Comparison of ENCODE assay signal across 20 cellular contexts in the genomic region with DNA sequence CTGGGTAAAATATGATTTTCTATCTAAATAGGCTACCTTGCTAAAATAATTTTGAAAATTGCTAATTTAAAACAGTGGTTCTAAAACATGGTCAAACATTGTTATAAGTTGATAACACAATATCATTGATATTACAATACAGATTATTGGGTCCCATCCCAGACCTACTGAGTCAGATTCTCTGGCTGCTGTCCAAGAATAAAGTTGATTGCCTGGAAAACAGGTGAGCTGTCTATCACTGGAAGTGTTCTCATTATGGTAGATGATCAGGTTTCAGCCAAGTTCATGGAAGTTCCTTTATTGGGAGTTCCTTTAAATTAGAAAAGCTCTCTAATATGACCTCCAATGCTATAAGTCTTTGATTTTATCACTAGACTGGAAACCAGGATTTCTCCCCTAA.
"Had no signal": no experiment of that assay in that cellular context is flagged by ENCODE, and none has a peak within 500 bp of the region (broad histone marks: within the 10 kb centered on the region; RNA-seq: fewer than 3 reads in every experiment).

No MANE protein-coding gene starts in this region.

- H3K4me3 ChIP-seq: cardiac muscle cell, colonic mucosa, left ventricle myocardium inferior, lung, right lobe of liver, skin epidermis, thoracic aorta had no signal

- DNase-seq: activated CD4-positive, alpha-beta T cell treated with anti-CD3 and anti-CD28 coated beads for 48 hours; activated CD4-positive, alpha-beta T cell treated with anti-CD3 and anti-CD28 coated beads, Interleukin-2, amount 50 U/mL, for 48 hours; activated CD8-positive, alpha-beta memory T cell treated with anti-CD3 and anti-CD28 coated beads for 24 hours; activated effector memory CD4-positive, alpha-beta T cell treated with Interleukin-2 at 50 U/mL for 16 hours; activated naive CD4-positive, alpha-beta T cell treated with Interleukin-2 at 50 U/mL for 16 hours; anterior cingulate cortex; cerebellar nuclear complex; colonic mucosa; effector CD8-positive, alpha-beta T cell; left ventricle myocardium inferior; nephron progenitor cell; right lobe of liver; stimulated activated CD4-positive, alpha-beta T cell treated with anti-CD3 and anti-CD28 coated beads, Interleukin-4, amount 100 ng/mL, for 24 hours; T1000; trophoblast cell; WERI-Rb-1 had no signal
